In the genomic region with DNA sequence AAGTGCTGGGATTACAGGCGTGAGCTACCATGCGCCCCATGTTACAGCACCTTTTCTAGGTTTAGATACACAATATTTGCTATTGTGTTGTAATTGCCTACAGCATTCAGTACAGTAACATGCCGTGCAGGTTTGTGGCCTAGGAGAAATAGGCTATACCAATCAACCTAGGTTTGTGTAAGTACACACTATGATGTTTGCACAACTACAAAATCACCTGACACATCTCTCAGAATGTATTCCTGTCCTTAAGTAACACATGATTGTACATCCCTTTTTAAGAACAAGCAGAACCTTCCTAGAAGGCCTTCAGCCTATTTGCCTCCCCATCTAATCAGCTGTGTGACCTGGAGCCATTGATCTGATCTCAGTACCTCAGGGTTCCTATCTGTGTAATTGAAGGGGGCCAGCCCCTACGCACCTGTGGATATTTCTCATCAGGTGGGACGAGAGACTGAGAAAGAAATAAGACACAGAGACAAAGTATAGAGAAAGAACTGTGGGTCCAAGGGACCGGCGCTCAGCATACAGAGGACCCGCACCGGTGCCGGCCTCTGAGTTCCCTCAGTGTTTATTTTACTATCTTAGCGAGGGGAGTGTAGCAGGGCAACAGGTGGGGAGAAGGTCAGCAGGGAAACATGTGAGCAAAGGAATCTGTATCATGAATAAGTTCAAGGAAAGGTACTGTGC, we compare ENCODE assay signal across 1 cellular context.
TF ChIP-seq lines count a peak whose summit lies in the region.

No MANE protein-coding gene starts in this region.

TF ChIP-seq in GM23338, 12 proteins besides CTCF, POLR2A, EP300 and RAD21:
- TF ChIP-seq JUNB (IDR thresholded peaks at IDR 0.05; ENCODE audit: unreplicated experiment) (no peak), NANOG (IDR thresholded peaks at IDR 0.05; ENCODE audit: borderline replicate concordance) (no peak), ZNF114 (CRISPR knock-in tag; IDR thresholded peaks at IDR 0.05) (no peak), STAT1 (IDR thresholded peaks at IDR 0.05; ENCODE audit: unreplicated experiment) (no peak), EZH2phosphoT487 (IDR thresholded peaks at IDR 0.05; ENCODE audit: unreplicated experiment) (no peak)
- TF ChIP-seq, protein P1, sequence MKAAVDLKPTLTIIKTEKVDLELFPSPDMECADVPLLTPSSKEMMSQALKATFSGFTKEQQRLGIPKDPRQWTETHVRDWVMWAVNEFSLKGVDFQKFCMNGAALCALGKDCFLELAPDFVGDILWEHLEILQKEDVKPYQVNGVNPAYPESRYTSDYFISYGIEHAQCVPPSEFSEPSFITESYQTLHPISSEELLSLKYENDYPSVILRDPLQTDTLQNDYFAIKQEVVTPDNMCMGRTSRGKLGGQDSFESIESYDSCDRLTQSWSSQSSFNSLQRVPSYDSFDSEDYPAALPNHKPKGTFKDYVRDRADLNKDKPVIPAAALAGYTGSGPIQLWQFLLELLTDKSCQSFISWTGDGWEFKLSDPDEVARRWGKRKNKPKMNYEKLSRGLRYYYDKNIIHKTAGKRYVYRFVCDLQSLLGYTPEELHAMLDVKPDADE (IDR thresholded peaks at IDR 0.05), result no peak
- TF ChIP-seq, protein P2, sequence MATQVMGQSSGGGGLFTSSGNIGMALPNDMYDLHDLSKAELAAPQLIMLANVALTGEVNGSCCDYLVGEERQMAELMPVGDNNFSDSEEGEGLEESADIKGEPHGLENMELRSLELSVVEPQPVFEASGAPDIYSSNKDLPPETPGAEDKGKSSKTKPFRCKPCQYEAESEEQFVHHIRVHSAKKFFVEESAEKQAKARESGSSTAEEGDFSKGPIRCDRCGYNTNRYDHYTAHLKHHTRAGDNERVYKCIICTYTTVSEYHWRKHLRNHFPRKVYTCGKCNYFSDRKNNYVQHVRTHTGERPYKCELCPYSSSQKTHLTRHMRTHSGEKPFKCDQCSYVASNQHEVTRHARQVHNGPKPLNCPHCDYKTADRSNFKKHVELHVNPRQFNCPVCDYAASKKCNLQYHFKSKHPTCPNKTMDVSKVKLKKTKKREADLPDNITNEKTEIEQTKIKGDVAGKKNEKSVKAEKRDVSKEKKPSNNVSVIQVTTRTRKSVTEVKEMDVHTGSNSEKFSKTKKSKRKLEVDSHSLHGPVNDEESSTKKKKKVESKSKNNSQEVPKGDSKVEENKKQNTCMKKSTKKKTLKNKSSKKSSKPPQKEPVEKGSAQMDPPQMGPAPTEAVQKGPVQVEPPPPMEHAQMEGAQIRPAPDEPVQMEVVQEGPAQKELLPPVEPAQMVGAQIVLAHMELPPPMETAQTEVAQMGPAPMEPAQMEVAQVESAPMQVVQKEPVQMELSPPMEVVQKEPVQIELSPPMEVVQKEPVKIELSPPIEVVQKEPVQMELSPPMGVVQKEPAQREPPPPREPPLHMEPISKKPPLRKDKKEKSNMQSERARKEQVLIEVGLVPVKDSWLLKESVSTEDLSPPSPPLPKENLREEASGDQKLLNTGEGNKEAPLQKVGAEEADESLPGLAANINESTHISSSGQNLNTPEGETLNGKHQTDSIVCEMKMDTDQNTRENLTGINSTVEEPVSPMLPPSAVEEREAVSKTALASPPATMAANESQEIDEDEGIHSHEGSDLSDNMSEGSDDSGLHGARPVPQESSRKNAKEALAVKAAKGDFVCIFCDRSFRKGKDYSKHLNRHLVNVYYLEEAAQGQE (IDR thresholded peaks at IDR 0.05; ENCODE audit: unreplicated experiment), result no peak
